In the genomic region with DNA sequence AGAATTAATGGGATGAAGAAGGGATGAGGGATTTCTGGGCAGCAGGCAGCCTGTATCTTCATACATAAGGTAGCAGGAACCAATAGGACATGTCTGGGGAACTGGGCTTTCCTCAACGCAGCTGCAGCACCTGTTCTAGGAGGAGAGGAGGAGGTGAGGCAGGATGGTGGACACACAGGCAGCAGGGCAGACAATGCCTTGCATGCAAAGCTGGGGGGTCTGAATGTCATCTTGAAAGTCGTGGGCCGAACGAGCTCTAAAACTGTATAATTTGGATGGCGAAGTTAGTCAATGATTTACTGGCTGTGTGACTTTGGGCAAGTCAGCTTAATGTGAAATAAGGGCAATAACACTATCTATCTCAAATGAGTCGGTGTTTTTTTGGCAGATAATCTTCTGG, we compare ENCODE assay signal across 20 cellular contexts.
DNase-seq lines count a peak whose midpoint lies in the region; ATAC-seq, FAIRE-seq and TF ChIP-seq lines count a peak whose summit lies in the region.
"Had no signal": no experiment of that assay in that cellular context is flagged by ENCODE, and none has a peak within 500 bp of the region (broad histone marks: within the 10 kb centered on the region; RNA-seq: fewer than 3 reads in every experiment).

No MANE protein-coding gene starts in this region.

- POLR2A ChIA-PET in GM12878 (lab: Charles Lee): no interaction called here

- H3K36me3 ChIP-seq in BLaER1 (no peaks in the 10 kb centered on the region), GM12878 (ENCODE audit: control insufficient read depth in 2 of 2, insufficient read depth in 2 of 2, low read length in 1 of 2) (no peaks in the 10 kb centered on the region), prostate gland (no peaks in the 10 kb centered on the region)

- no peaks in the 10 kb centered on the region for H3K9me3 Mint-ChIP-seq in osteocyte (ENCODE audit: unreplicated experiment)
- H3K9me3 Mint-ChIP-seq: CD8-positive, alpha-beta T cell; H9 had no signal

- H3K4me3 ChIP-seq in BLaER1: no peak overlapping the region
- no peak overlapping the region for H3K4me3 ChIP-seq in GM12878
- H3K4me3 ChIP-seq in prostate gland: no peak overlapping the region
- H3K4me3 ChIP-seq: A549, K562 had no signal

- CTCF ChIA-PET in GM12878 (lab: Yijun Ruan, JAX): interaction anchor here (2.2 kb wide), 1 partner anchor 25 kb away, joined by 9 read pairs; no protein-coding TSS in a partner anchor

- RAD21 ChIA-PET in GM12878 (lab: Charles Lee; ENCODE audit: unreplicated experiment): interaction anchor here (0.8 kb wide), 1 partner anchor 13 kb away, joined by 3 read pairs; no protein-coding TSS in a partner anchor

- H3K27ac Mint-ChIP-seq in osteocyte (ENCODE audit: unreplicated experiment): no peak overlapping the region
- H3K27ac Mint-ChIP-seq: CD8-positive, alpha-beta T cell; H9 had no signal

- no peaks in the 10 kb centered on the region for H4K20me1 ChIP-seq in BLaER1
- H4K20me1 ChIP-seq in GM12878 (ENCODE audit: control insufficient read depth, insufficient read depth): no peaks in the 10 kb centered on the region

- no peaks in the 10 kb centered on the region for H3K27me3 Mint-ChIP-seq in osteocyte (ENCODE audit: unreplicated experiment)

- TF ChIP-seq POLR2A in GM12878 (IDR thresholded peaks at IDR 0.05; ENCODE audit: low read depth, low read length) (no peak), prostate gland (IDR thresholded peaks at IDR 0.05) (no peak)

- H3K27ac ChIP-seq in BLaER1 (no peak overlapping the region), GM12878 (ENCODE audit: control insufficient read depth, insufficient read depth) (no peak overlapping the region), prostate gland (no peak overlapping the region)
- H3K27ac ChIP-seq: 22Rv1, A549, HL-60 had no signal

- no peaks in the 10 kb centered on the region for H3K9me3 ChIP-seq in BLaER1
- no peaks in the 10 kb centered on the region for H3K9me3 ChIP-seq in GM12878 (replicated peaks; ENCODE audit: control insufficient read depth, insufficient read depth, low read length)
- H3K9me3 ChIP-seq in prostate gland: no peaks in the 10 kb centered on the region
- H3K9me3 ChIP-seq: A549 had no signal

- H3K4me1 ChIP-seq in BLaER1 (peaks cover 79% of the 10 kb centered on the region), GM12878 (ENCODE audit: control insufficient read depth, insufficient read depth, low read length) (no peaks in the 10 kb centered on the region), prostate gland (replicated peaks) (no peaks in the 10 kb centered on the region)
- H3K4me1 ChIP-seq: A549 had no signal

- H3K79me2 ChIP-seq in GM12878 (ENCODE audit: control insufficient read depth, insufficient read depth, low read length): no peaks in the 10 kb centered on the region

- H2AFZ ChIP-seq in GM12878 (ENCODE audit: control insufficient read depth, low read depth, low read length): no peak overlapping the region

- intact Hi-C loops in GM12878 (cut with micrococcal nuclease; ENCODE audit: unreplicated experiment): no loop called here
- intact Hi-C loops in prostate gland (cut with DNase I): no loop called here

- SMC1A ChIA-PET in GM12878 (lab: Charles Lee; ENCODE audit: uncharacterized antibody, unreplicated experiment): interaction anchor here (1.1 kb wide), 1 partner anchor 25 kb away, joined by 5 read pairs; no protein-coding TSS in a partner anchor

- no peak overlapping the region for H3K9ac ChIP-seq in BLaER1
- H3K9ac ChIP-seq in GM12878 (ENCODE audit: control insufficient read depth, insufficient read depth, low read length): no peak overlapping the region

- no peak for TF ChIP-seq RAD21 in GM12878 (IDR thresholded peaks at IDR 0.05; ENCODE audit: insufficient read depth, low read depth, low read length)

- FAIRE-seq in GM12878 (lab: Jason Lieb, UNC): no peak
- FAIRE-seq: A549, H1, K562 had no signal

- H3K4me2 ChIP-seq in BLaER1 (0 out of 2 replicates have a peak overlapping the region, but pooled peaks have one; percentile 70), GM12878 (ENCODE audit: control insufficient read depth, insufficient read depth) (no peak overlapping the region)
- H3K4me2 ChIP-seq: A549 had no signal

- H3K36me3 Mint-ChIP-seq in osteocyte (ENCODE audit: unreplicated experiment): no peaks in the 10 kb centered on the region
- H3K36me3 Mint-ChIP-seq: CD8-positive, alpha-beta T cell had no signal

- no peak for TF ChIP-seq CTCF in GM12878 (IDR thresholded peaks at IDR 0.05 in 2 of 3, conservative IDR thresholded peaks at IDR 0.05 in 1 of 3; ENCODE audit: control insufficient read depth in 2 of 3, extremely low read depth in 1 of 3, insufficient read depth in 1 of 3, low read depth in 3 of 3, low read length in 3 of 3)
- TF ChIP-seq CTCF in osteocyte (IDR thresholded peaks at IDR 0.05): no peak
- no peak for TF ChIP-seq CTCF in prostate gland (IDR thresholded peaks at IDR 0.05)

- in situ Hi-C loops in GM12878 (cut with MboI): no loop called here

- DNase-seq in GM12878 (ENCODE audit: low read depth, low spot score) (no peak), osteocyte (ENCODE audit: extremely low spot score, unreplicated experiment) (no peak), T-helper 1 cell (no peak), iPS-NIHi11 (ENCODE audit: low spot score) (no peak), prostate gland (ENCODE audit: low spot score) (no peak)
- DNase-seq: AML-193; Calu3; CD8-positive, alpha-beta T cell; DMS79 treated with DMSO at 0.1 percent for 48 hours; GF-D8; H9; IMR-90 had no signal

- ATAC-seq in GM18861 (IDR thresholded peaks at IDR 0.05; ENCODE audit: unreplicated experiment) (peak; percentile 48), GM19395 (IDR thresholded peaks at IDR 0.05; ENCODE audit: unreplicated experiment) (peak; percentile 47), GM12878 (peak; percentile 72)
- ATAC-seq: A549; CD8-positive, alpha-beta T cell; K562 had no signal

- no peaks in the 10 kb centered on the region for H3K27me3 ChIP-seq in BLaER1
- no peaks in the 10 kb centered on the region; a peak in 2 of 4 replicates for H3K27me3 ChIP-seq in GM12878 (replicated peaks in 1 of 2; ENCODE audit: control insufficient read depth in 2 of 2, insufficient read depth in 2 of 2, low read length in 1 of 2)
- no peaks in the 10 kb centered on the region for H3K27me3 ChIP-seq in prostate gland (replicated peaks; ENCODE audit: insufficient read depth)

- no peak for TF ChIP-seq EP300 in GM12878 (IDR thresholded peaks at IDR 0.05; ENCODE audit: borderline replicate concordance in 1 of 2, control insufficient read depth in 1 of 2, low read depth in 2 of 2, low read length in 2 of 2)

- no peak overlapping the region for H3K4me3 Mint-ChIP-seq in osteocyte (ENCODE audit: unreplicated experiment)
- H3K4me3 Mint-ChIP-seq: CD8-positive, alpha-beta T cell; H9 had no signal

- WGBS in GM12878 (ENCODE audit: insufficient coverage, insufficient replicate concordance, low lambda C conversion rate, missing lambda C conversion rate): 9% methylated on average over 6 of the region's 6 CpGs
- 68% methylated on average over 6 of the region's 6 CpGs for WGBS in prostate gland

- no TSS peak for BruUV-seq in GM12878 (replicated peaks; lab: Mats Ljungman, UMichigan)

- H3K4me1 Mint-ChIP-seq in osteocyte (ENCODE audit: unreplicated experiment): no peaks in the 10 kb centered on the region

TF ChIP-seq in GM12878, 131 proteins besides CTCF, POLR2A, EP300 and RAD21 (continues in another document):
- TF ChIP-seq ZNF207 (IDR thresholded peaks at IDR 0.05; ENCODE audit: borderline replicate concordance): no peak
- no peak for TF ChIP-seq RCOR1 (conservative IDR thresholded peaks at IDR 0.05; ENCODE audit: low read depth, low read length)
- TF ChIP-seq POU2F2 (IDR thresholded peaks at IDR 0.05; ENCODE audit: borderline replicate concordance, low read depth, low read length): no peak
- TF ChIP-seq TCF3 (IDR thresholded peaks at IDR 0.05; ENCODE audit: borderline replicate concordance, insufficient read depth, low read depth, low read length): no peak
- no peak for TF ChIP-seq ZSCAN29 (IDR thresholded peaks at IDR 0.05)
- no peak for TF ChIP-seq KAT2A (conservative IDR thresholded peaks at IDR 0.05; ENCODE audit: control insufficient read depth, low read depth, low read length)
- no peak for TF ChIP-seq ZBED1 (IDR thresholded peaks at IDR 0.05; ENCODE audit: borderline replicate concordance)
- TF ChIP-seq, protein P1, sequence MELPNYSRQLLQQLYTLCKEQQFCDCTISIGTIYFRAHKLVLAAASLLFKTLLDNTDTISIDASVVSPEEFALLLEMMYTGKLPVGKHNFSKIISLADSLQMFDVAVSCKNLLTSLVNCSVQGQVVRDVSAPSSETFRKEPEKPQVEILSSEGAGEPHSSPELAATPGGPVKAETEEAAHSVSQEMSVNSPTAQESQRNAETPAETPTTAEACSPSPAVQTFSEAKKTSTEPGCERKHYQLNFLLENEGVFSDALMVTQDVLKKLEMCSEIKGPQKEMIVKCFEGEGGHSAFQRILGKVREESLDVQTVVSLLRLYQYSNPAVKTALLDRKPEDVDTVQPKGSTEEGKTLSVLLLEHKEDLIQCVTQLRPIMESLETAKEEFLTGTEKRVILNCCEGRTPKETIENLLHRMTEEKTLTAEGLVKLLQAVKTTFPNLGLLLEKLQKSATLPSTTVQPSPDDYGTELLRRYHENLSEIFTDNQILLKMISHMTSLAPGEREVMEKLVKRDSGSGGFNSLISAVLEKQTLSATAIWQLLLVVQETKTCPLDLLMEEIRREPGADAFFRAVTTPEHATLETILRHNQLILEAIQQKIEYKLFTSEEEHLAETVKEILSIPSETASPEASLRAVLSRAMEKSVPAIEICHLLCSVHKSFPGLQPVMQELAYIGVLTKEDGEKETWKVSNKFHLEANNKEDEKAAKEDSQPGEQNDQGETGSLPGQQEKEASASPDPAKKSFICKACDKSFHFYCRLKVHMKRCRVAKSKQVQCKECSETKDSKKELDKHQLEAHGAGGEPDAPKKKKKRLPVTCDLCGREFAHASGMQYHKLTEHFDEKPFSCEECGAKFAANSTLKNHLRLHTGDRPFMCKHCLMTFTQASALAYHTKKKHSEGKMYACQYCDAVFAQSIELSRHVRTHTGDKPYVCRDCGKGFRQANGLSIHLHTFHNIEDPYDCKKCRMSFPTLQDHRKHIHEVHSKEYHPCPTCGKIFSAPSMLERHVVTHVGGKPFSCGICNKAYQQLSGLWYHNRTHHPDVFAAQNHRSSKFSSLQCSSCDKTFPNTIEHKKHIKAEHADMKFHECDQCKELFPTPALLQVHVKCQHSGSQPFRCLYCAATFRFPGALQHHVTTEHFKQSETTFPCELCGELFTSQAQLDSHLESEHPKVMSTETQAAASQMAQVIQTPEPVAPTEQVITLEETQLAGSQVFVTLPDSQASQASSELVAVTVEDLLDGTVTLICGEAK (IDR thresholded peaks at IDR 0.05; ENCODE audit: borderline replicate concordance): no peak
- TF ChIP-seq TCF12 (IDR thresholded peaks at IDR 0.05; ENCODE audit: low read depth, low read length): peak; percentile 30; the same call in 1 of the 2 replicates
- TF ChIP-seq MEF2B (IDR thresholded peaks at IDR 0.05; ENCODE audit: partially characterized antibody, poor library complexity, severe bottlenecking): no peak
- no peak for TF ChIP-seq MAX (IDR thresholded peaks at IDR 0.05; ENCODE audit: low read depth, low read length)
